In the genomic region with DNA sequence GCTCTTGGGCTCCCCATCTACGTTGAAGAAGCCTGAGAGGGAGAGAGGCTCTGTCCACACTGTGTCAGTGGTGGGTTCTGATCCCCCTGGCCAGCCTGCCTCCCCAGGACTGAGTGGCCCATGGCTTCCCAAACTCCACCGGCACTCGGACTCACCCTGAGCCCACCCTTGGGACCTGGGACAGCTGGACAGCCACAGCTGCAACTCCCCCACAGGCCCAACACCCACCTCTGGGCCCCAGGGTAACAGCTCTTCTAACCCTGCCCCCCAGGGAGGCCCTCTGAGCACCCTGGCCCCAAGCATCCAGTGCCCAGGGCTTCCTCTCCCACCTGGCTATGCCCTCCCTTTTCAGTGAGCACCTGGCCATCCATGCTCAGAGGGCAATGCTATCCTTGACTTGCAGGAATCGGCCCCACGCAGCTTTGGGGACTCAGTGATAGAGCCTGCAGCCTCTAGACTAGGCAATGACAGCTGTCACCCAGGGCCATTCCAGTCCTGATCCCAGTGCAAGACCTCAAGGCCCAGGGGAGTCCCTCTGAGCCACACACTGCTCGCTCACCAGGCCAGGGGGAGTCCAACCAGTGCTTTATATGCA, we compare ENCODE assay signal across 21 cellular contexts. TPM values are rescaled to one million over a fixed set of nuclear protein-coding genes. Genes with fewer than 3 reads are reported as not detected.
"Had no signal": no experiment of that assay in that cellular context is flagged by ENCODE, and none has a peak within 500 bp of the region (broad histone marks: within the 10 kb centered on the region; RNA-seq: fewer than 3 reads in every experiment).

No MANE protein-coding gene starts in this region.

- H3K27me3 ChIP-seq: breast epithelium, gastrocnemius medialis, pancreas, sigmoid colon, tibial nerve had no signal

- DNase-seq: activated B cell treated with CpG ODN at 0.5 μM for 24 hours; activated CD4-positive, alpha-beta T cell treated with anti-CD3 and anti-CD28 coated beads, Interleukin-2, amount 50 U/mL, for 1 hour; activated naive CD4-positive, alpha-beta T cell; activated T-cell treated with anti-CD3 and anti-CD28 coated beads, Interleukin-2, amount 50 U/mL, for 48 hours; central memory CD4-positive, alpha-beta T cell; dermis blood vessel endothelial cell; effector memory CD4-positive, alpha-beta T cell; gastrocnemius medialis; glutamatergic neuron; left cardiac atrium; left ventricle myocardium superior; naive thymus-derived CD4-positive, alpha-beta T cell; pancreas; psoas muscle; sigmoid colon; small intestine; stimulated activated CD4-positive, alpha-beta T cell treated with anti-CD3 and anti-CD28 coated beads, Interleukin-2, amount 100 ng/mL, for 24 hours; stimulated activated naive CD4-positive, alpha-beta T cell; T-helper 1 cell had no signal

- H3K4me3 ChIP-seq: breast epithelium, gastrocnemius medialis, pancreas, psoas muscle, sigmoid colon, tibial nerve had no signal

- H3K27ac ChIP-seq: breast epithelium, gastrocnemius medialis, pancreas, psoas muscle, sigmoid colon, tibial nerve had no signal

- H3K4me1 ChIP-seq: breast epithelium, gastrocnemius medialis, pancreas, psoas muscle, sigmoid colon, tibial nerve had no signal

- H3K36me3 ChIP-seq: breast epithelium, gastrocnemius medialis, pancreas, sigmoid colon, tibial nerve had no signal

- H3K9me3 ChIP-seq: breast epithelium, gastrocnemius medialis, pancreas, psoas muscle, sigmoid colon, tibial nerve had no signal

RNA-seq across cellular contexts. Expression of gene OGDHL, which starts 17.9 kb away (rescaled TPM):
- total RNA-seq: activated B cell treated with CpG ODN at 0.5 μM for 24 hours; breast epithelium; naive thymus-derived CD4-positive, alpha-beta T cell; tibial nerve had no signal
- polyA plus RNA-seq: naive thymus-derived CD4-positive, alpha-beta T cell had no signal
